ENCODE assay signal across 11 cellular contexts in genomic region chr5:1513326-1514026, GRCh38. TPM values are rescaled to one million over a fixed set of nuclear protein-coding genes. Genes with fewer than 3 reads are reported as not detected.
DNase-seq lines count a peak whose midpoint lies in the region; ATAC-seq, FAIRE-seq and TF ChIP-seq lines count a peak whose summit lies in the region.
"Had no signal": no experiment of that assay in that cellular context is flagged by ENCODE, and none has a peak within 500 bp of the region (broad histone marks: within the 10 kb centered on the region; RNA-seq: fewer than 3 reads in every experiment).

No MANE protein-coding gene starts in this region.

- H3K23ac ChIP-seq in H1 (ENCODE audit: insufficient read length) = no peak overlapping the region

- peak overlapping the region in 2 of 4 experiments; percentile 13 to 55; a peak in 4 of 7 replicates for H3K9ac ChIP-seq in H1 (replicated peaks in 1 of 4; ENCODE audit: extremely low read depth in 1 of 4, low read depth in 3 of 4, low read length in 3 of 4)

- no peak overlapping the region for H2AFZ ChIP-seq in H1 (ENCODE audit: low read length)

- H3K4me3 ChIP-seq in H1 (ENCODE audit: extremely low read depth in 1 of 4, insufficient read depth in 2 of 4, low read depth in 3 of 4, low read length in 4 of 4) (no peak overlapping the region; a peak in 1 of 8 replicates), mucosa of descending colon (no peak overlapping the region)

- H3K4me3 Mint-ChIP-seq in activated naive CD4-positive, alpha-beta T cell treated with anti-CD3 and anti-CD28 coated beads, Interleukin-2, amount 10 ng/mL, durations not matched to agents 7 days and 5 days = no peak overlapping the region

- CTCF ChIA-PET in activated naive CD4-positive, alpha-beta T cell treated with anti-CD3 and anti-CD28 coated beads, Interleukin-2, amount 10 ng/mL, durations not matched to agents 7 days and 5 days (lab: Charles Lee) = no interaction called here
- CTCF ChIA-PET in H1 (lab: Charles Lee; ENCODE audit: partially characterized antibody) = interaction anchor here (0.7 to 4.2 kb wide), 15 partner anchors 8 to 413 kb away, joined by 3 to 34 read pairs (median 3); no protein-coding TSS in a partner anchor

- peak overlapping the region; percentile 85 for H3K27ac ChIP-seq in H1 (ENCODE audit: low read depth, low read length)
- H3K27ac ChIP-seq: VCaP had no signal

- TF ChIP-seq EP300 in H1 (IDR thresholded peaks at IDR 0.05; ENCODE audit: borderline replicate concordance in 1 of 2, low read depth in 2 of 2, low read length in 2 of 2) = no peak

- H3K4ac ChIP-seq in H1 (replicated peaks; ENCODE audit: insufficient read length, low read depth, low read length) = no peak overlapping the region

- H2BK120ac ChIP-seq in H1 (replicated peaks; ENCODE audit: low read depth, low read length) = peak overlapping the region; percentile 81

- H3K4me2 ChIP-seq in H1 (ENCODE audit: insufficient read depth in 1 of 2, low read depth in 2 of 2, low read length in 2 of 2) = peak overlapping the region; percentile 48 to 64; a peak in 3 of 4 replicates

- peak overlapping the region; percentile 97 for H2BK12ac ChIP-seq in H1 (ENCODE audit: low read depth, low read length)

- peaks cover 21% of the 10 kb centered on the region for H3K79me1 ChIP-seq in H1 (ENCODE audit: low read depth, low read length)

- H3K4me1 Mint-ChIP-seq in activated naive CD4-positive, alpha-beta T cell treated with anti-CD3 and anti-CD28 coated beads, Interleukin-2, amount 10 ng/mL, durations not matched to agents 7 days and 5 days = peaks cover 7% of the 10 kb centered on the region

- peak; percentile 18 for DNase-seq in activated naive CD4-positive, alpha-beta T cell treated with anti-CD3 and anti-CD28 coated beads, Interleukin-2, amount 10 ng/mL, durations not matched to agents 7 days and 5 days
- no peak for DNase-seq in activated naive CD4-positive, alpha-beta T cell treated with anti-CD3 and anti-CD28 coated beads, Interleukin-2, amount 50 U/mL, for 16 hours
- no peak for DNase-seq in H1 (ENCODE audit: low read depth in 1 of 2, low spot score in 2 of 2)
- peak; percentile 0 to 52 (median 8) for DNase-seq in mucosa of descending colon
- DNase-seq in ureter (ENCODE audit: low spot score) = peak; percentile 26
- no peak for DNase-seq in iPS-NIHi11 (ENCODE audit: low spot score)
- DNase-seq in UCSD-AML1 (lab: John Stamatoyannopoulos, UW; ENCODE audit: unreplicated experiment) = no peak
- DNase-seq in GF-D8 (lab: John Stamatoyannopoulos, UW) = no peak
- DNase-seq: NCI-H2227 treated with DMSO at 0.1 percent for 48 hours had no signal

- H4K91ac ChIP-seq in H1 (replicated peaks; ENCODE audit: insufficient read length, low read length) = peak overlapping the region; percentile 99

- H2BK5ac ChIP-seq in H1 (ENCODE audit: low read depth, low read length) = peak overlapping the region; percentile 100

- H4K8ac ChIP-seq in H1 (ENCODE audit: extremely low read depth, insufficient read depth, low read length) = peak overlapping the region; percentile 88

- peak overlapping the region; percentile 92 for H4K5ac ChIP-seq in H1 (ENCODE audit: insufficient read length, low read depth, low read length)

- H3K36me3 ChIP-seq in H1 (ENCODE audit: control insufficient read depth in 2 of 4, insufficient read depth in 4 of 4, low read length in 3 of 4) (peaks cover 6 to 52% (median 15%) of the 10 kb centered on the region in 4 experiments), mucosa of descending colon (ENCODE audit: low read depth) (no peaks in the 10 kb centered on the region)

- H3K27ac Mint-ChIP-seq in activated naive CD4-positive, alpha-beta T cell treated with anti-CD3 and anti-CD28 coated beads, Interleukin-2, amount 10 ng/mL, durations not matched to agents 7 days and 5 days = peak overlapping the region; percentile 70

- no peak overlapping the region; the same call in 1 of the 2 replicates for H2BK15ac ChIP-seq in H1 (ENCODE audit: low read length)

- no peak for FAIRE-seq in H1 (lab: Jason Lieb, UNC)
- FAIRE-seq: urothelium cell line had no signal

- H3K23me2 ChIP-seq in H1 (ENCODE audit: low read depth, low read length) = peaks cover 7% of the 10 kb centered on the region; the same call in 1 of the 2 replicates

- no peaks in the 10 kb centered on the region for H3K9me3 Mint-ChIP-seq in activated naive CD4-positive, alpha-beta T cell treated with anti-CD3 and anti-CD28 coated beads, Interleukin-2, amount 10 ng/mL, durations not matched to agents 7 days and 5 days

- peak; percentile 15 for ATAC-seq in mucosa of descending colon

- no peak for TF ChIP-seq POLR2A in H1 (IDR thresholded peaks at IDR 0.05; ENCODE audit: control extremely low read depth in 1 of 2, low read depth in 2 of 2, low read length in 2 of 2)

- H3K9me3 ChIP-seq in H1 (ENCODE audit: insufficient read depth in 2 of 2, low read depth in 1 of 2, low read length in 1 of 2) (no peaks in the 10 kb centered on the region), mucosa of descending colon (no peaks in the 10 kb centered on the region)

- no peak overlapping the region for H3K14ac ChIP-seq in H1 (ENCODE audit: insufficient read length)

- H3K18ac ChIP-seq in H1 (ENCODE audit: extremely low read depth, low read length) = peak overlapping the region; percentile 100

- H4K20me1 ChIP-seq in H1 (replicated peaks in 1 of 2; ENCODE audit: control insufficient read depth in 1 of 2, insufficient read depth in 2 of 2, low read length in 2 of 2) = peaks cover 9 to 35% of the 10 kb centered on the region in 2 experiments

- peak overlapping the region; percentile 94; the same call in 1 of the 2 replicates for H2AK5ac ChIP-seq in H1 (ENCODE audit: low read depth, low read length)

- peaks cover 30 to 86% of the 10 kb centered on the region in 2 experiments for H3K79me2 ChIP-seq in H1 (ENCODE audit: control insufficient read depth in 1 of 2, insufficient read depth in 2 of 2, low read length in 2 of 2)

- no peak for TF ChIP-seq RAD21 in H1 (IDR thresholded peaks at IDR 0.05 in 1 of 2, conservative IDR thresholded peaks at IDR 0.05 in 1 of 2; ENCODE audit: low read depth in 2 of 2, low read length in 2 of 2)

- WGBS in H1 (ENCODE audit: extremely low coverage in 1 of 2, insufficient coverage in 1 of 2, insufficient read length in 1 of 2, insufficient replicate concordance in 2 of 2, low coverage in 1 of 2, low lambda C conversion rate in 2 of 2, missing lambda C conversion rate in 1 of 2), 2 experiments = 82% methylated on average over 25 of the region's 26 CpGs; no CpG with 5 or more reads in 1 of the 2 experiments

- TF ChIP-seq CTCF in H1 (IDR thresholded peaks at IDR 0.05; ENCODE audit: control extremely low read depth in 1 of 3, insufficient read depth in 1 of 3, low read depth in 1 of 3, low read length in 3 of 3) (no peak), mucosa of descending colon (IDR thresholded peaks at IDR 0.05) (no peak)

- no peaks in the 10 kb centered on the region for H3K27me3 Mint-ChIP-seq in activated naive CD4-positive, alpha-beta T cell treated with anti-CD3 and anti-CD28 coated beads, Interleukin-2, amount 10 ng/mL, durations not matched to agents 7 days and 5 days

- H3K4me1 ChIP-seq in H1 (replicated peaks in 1 of 4; ENCODE audit: control insufficient read depth in 3 of 4, insufficient read depth in 4 of 4, low read length in 3 of 4) (peaks cover 17 to 68% (median 56%) of the 10 kb centered on the region in 4 experiments), mucosa of descending colon (ENCODE audit: low read depth) (no peaks in the 10 kb centered on the region)

- peaks cover 8% of the 10 kb centered on the region for H3K36me3 Mint-ChIP-seq in activated naive CD4-positive, alpha-beta T cell treated with anti-CD3 and anti-CD28 coated beads, Interleukin-2, amount 10 ng/mL, durations not matched to agents 7 days and 5 days

- H3K56ac ChIP-seq in H1 (replicated peaks; ENCODE audit: insufficient read length, low read depth, low read length) = peak overlapping the region; percentile 75

- intact Hi-C loops in mucosa of descending colon (cut with DNase I, micrococcal nuclease) = no loop called here

- POLR2A ChIA-PET in H1 (lab: Charles Lee; ENCODE audit: partially characterized antibody) = interaction anchor here (0.7 to 3.9 kb wide), 15 partner anchors 7 to 288 kb away, joined by 3 to 54 read pairs (median 4); partner anchors contain the start of gene LPCAT1

- H2BK20ac ChIP-seq in H1 (ENCODE audit: low read length) = peak overlapping the region; percentile 99

- no peaks in the 10 kb centered on the region for H3K27me3 ChIP-seq in H1 (replicated peaks in 1 of 4; ENCODE audit: control insufficient read depth in 3 of 4, extremely low read depth in 1 of 4, insufficient read depth in 3 of 4, low read length in 3 of 4)

TF ChIP-seq in H1, 55 proteins besides CTCF, POLR2A, EP300 and RAD21 (continues in another document):
- no peak for TF ChIP-seq TAF7 (optimal IDR thresholded peaks at IDR 0.05; ENCODE audit: borderline replicate concordance, low read depth, low read length)
- TF ChIP-seq USF2 (IDR thresholded peaks at IDR 0.05; ENCODE audit: low read length) = no peak
- TF ChIP-seq SIN3A (conservative IDR thresholded peaks at IDR 0.05 in 1 of 2, IDR thresholded peaks at IDR 0.05 in 1 of 2; ENCODE audit: low read depth in 1 of 2, low read length in 2 of 2) = no peak
- no peak for TF ChIP-seq GTF2F1 (IDR thresholded peaks at IDR 0.05; ENCODE audit: borderline replicate concordance, low read depth, low read length)
- TF ChIP-seq CBX5 (IDR thresholded peaks at IDR 0.05; ENCODE audit: low read depth, low read length) = no peak
- TF ChIP-seq SP4 (IDR thresholded peaks at IDR 0.05; ENCODE audit: low read length) = no peak

RNA-seq across cellular contexts. Expression of gene LPCAT1, which starts 10.3 kb away (rescaled TPM):
- 260 and 266 TPM in 2 replicates for total RNA-seq in H1 (2021; fragmentation: NEBNext Ultra II Directional; extraction: Animal tissue kit (Norgen Biotek cat#: 25700))
- polyA plus RNA-seq in H1 (2011; rRNA removed) = 107 and 168 TPM in 2 replicates
- 145 TPM for polyA plus RNA-seq in H1 (2011; cell fraction: cytosol; rRNA removed)
- 161 TPM for polyA plus RNA-seq in H1 (2011; cell fraction: nucleus; rRNA removed)
- 129 to 148 TPM (median 136 TPM) in 4 replicates for polyA plus RNA-seq in H1 (2012, experiment 1 of 2)
- 146 TPM for polyA plus RNA-seq in H1 (2012, experiment 2 of 2)
- 245 TPM for polyA plus RNA-seq in H1 (2013, experiment 1 of 2)
- 311 TPM for polyA plus RNA-seq in H1 (2013, experiment 2 of 2)
- polyA minus RNA-seq in H1 (2011; rRNA and poly(A)+ RNA removed) = 76.4 and 90.5 TPM in 2 replicates
- 92.9 TPM for polyA minus RNA-seq in H1 (2011; cell fraction: cytosol; rRNA and poly(A)+ RNA removed)
- 64.8 TPM for polyA minus RNA-seq in H1 (2011; cell fraction: nucleus; rRNA and poly(A)+ RNA removed)
- 10 to 100 TPM in 2 of 3 donors, 1 to 10 TPM in 1; 6.7 to 27.2 (median 26.0) TPM for total RNA-seq in mucosa of descending colon
- total RNA-seq in ureter = 48.0 TPM

Comparison
In these comparisons a context has a peak if more than half of its experiments do, and no peak if none do; other contexts are left out.
1. DNase-seq: peak in activated naive CD4-positive, alpha-beta T cell treated with anti-CD3 and anti-CD28 coated beads, Interleukin-2, amount 10 ng/mL, durations not matched to agents 7 days and 5 days (single experiment), mucosa of descending colon (3 of 3) and ureter (single experiment); none in activated naive CD4-positive, alpha-beta T cell treated with anti-CD3 and anti-CD28 coated beads, Interleukin-2, amount 50 U/mL, for 16 hours (single experiment), H1 (0 of 2), iPS-NIHi11 (single experiment), UCSD-AML1 (single experiment) and GF-D8 (single experiment).